ENCODE assay signal across 34 cellular contexts in the genomic region with DNA sequence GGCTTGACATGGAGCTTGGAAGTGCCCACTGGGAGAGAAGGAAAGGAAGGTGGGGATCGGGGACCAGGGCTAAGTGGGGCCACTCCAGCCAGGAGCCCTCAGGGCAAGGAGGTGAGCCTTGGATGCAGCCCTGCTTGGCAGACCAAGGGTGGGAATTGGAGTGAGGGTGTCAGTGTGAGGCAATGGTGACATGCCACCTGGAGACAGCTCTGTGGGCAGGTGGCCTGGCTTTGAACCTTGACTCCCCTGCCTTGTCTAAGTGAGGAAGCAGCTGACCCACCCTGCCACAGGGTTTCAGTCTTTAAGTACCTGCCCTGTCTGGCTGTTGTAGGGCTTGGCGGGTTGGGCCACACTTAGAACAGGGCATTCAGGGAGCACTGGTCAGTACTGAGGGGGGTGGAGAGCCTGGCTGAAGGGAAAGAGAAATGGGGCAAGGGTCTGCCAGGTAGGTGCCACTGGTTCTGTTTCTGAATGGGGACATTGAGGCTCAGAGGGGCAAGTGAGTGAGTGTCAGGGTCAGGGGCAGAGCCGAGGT. TPM values are rescaled to one million over a fixed set of nuclear protein-coding genes. Genes with fewer than 3 reads are reported as not detected.
"Had no signal": no experiment of that assay in that cellular context is flagged by ENCODE, and none has a peak within 500 bp of the region (broad histone marks: within the 10 kb centered on the region; RNA-seq: fewer than 3 reads in every experiment).

No MANE protein-coding gene starts in this region.

- H3K9me3 ChIP-seq: adrenal gland, ascending aorta, mucosa of descending colon, neutrophil, ovary, prostate gland, thyroid gland, vagina had no signal

- H3K9me3 Mint-ChIP-seq: activated CD4-positive, alpha-beta memory T cell treated with anti-CD3 and anti-CD28 coated beads for 36 hours; activated T-helper 17 cell treated with anti-CD3 and anti-CD28 coated beads, Interleukin-2, amount 50 U/mL, for 72 hours; T-helper 1 cell treated with Interleukin-12 subunit alpha and Interleukin-12 subunit beta and Interleukin-4 antibody, amounts not matched to agents 30 μg/mL and 1 μg/mL, for 36 hours had no signal

- H3K27ac Mint-ChIP-seq: activated CD4-positive, alpha-beta memory T cell treated with anti-CD3 and anti-CD28 coated beads for 36 hours; activated CD4-positive, alpha-beta T cell treated with anti-CD3 and anti-CD28 coated beads, Interleukin-2, amount 10 ng/mL, durations not matched to agents 24 days and 14 days; activated naive CD8-positive, alpha-beta T cell treated with anti-CD3 and anti-CD28 coated beads for 36 hours; activated T-helper 17 cell treated with anti-CD3 and anti-CD28 coated beads, Interleukin-2, amount 50 U/mL, for 72 hours; brain; nephron progenitor cell; T-helper 1 cell treated with Interleukin-12 subunit alpha and Interleukin-12 subunit beta and Interleukin-4 antibody, amounts not matched to agents 30 μg/mL and 1 μg/mL, for 36 hours had no signal

- H3K4me1 ChIP-seq: adrenal gland, foreskin keratinocyte, prostate gland had no signal

- H3K27me3 ChIP-seq: ascending aorta, ovary, thyroid gland had no signal

- H3K4me1 Mint-ChIP-seq: activated T-helper 17 cell treated with anti-CD3 and anti-CD28 coated beads, Interleukin-2, amount 50 U/mL, for 72 hours; nephron progenitor cell had no signal

- DNase-seq: activated CD4-positive, alpha-beta memory T cell treated with anti-CD3 and anti-CD28 coated beads for 36 hours; activated CD4-positive, alpha-beta T cell treated with anti-CD3 and anti-CD28 coated beads, Interleukin-2, amount 10 ng/mL, durations not matched to agents 24 days and 14 days; activated naive CD4-positive, alpha-beta T cell; activated naive CD8-positive, alpha-beta T cell treated with anti-CD3 and anti-CD28 coated beads for 36 hours; activated T-cell treated with anti-CD3 and anti-CD28 coated beads, Interleukin-2, amount 50 U/mL, for 4 hours; foreskin keratinocyte; nephron progenitor cell; ovary; retina; stimulated activated CD4-positive, alpha-beta T cell treated with anti-CD3 and anti-CD28 coated beads, Interleukin-15, amount 100 ng/mL, for 24 hours; stimulated activated CD4-positive, alpha-beta T cell treated with anti-CD3 and anti-CD28 coated beads, Interleukin-2, amount 100 ng/mL, for 24 hours; stimulated activated naive B cell treated with anti-CD40 and anti-IgM and Interleukin-4, amounts not matched to agents 10 μg/mL and 1 μg/mL and 100 μg/mL, for 72 hours; stomach; SW 1271; T1000; thyroid gland; upper lobe of left lung; WERI-Rb-1 had no signal

- H3K27ac ChIP-seq: adrenal gland, ascending aorta, cardiac muscle cell, foreskin keratinocyte, neutrophil, ovary, prostate gland, stomach, thyroid gland, vagina, WERI-Rb-1 had no signal

- ATAC-seq: activated CD4-positive, CD25-positive, alpha-beta regulatory T cell treated with anti-CD3 and anti-CD28 coated beads, Interleukin-2, amount 50 U/mL, for 24 hours; activated T-cell treated with anti-CD3 and anti-CD28 coated beads, Interleukin-2, amount 50 U/mL, for 4 hours; foreskin keratinocyte; left lung; mucosa of descending colon; stimulated activated naive B cell treated with anti-CD40 and anti-IgM and Interleukin-4, amounts not matched to agents 10 μg/mL and 1 μg/mL and 100 μg/mL, for 72 hours had no signal

- H3K36me3 ChIP-seq: adrenal gland, ascending aorta, cardiac muscle cell, left lung, neutrophil, ovary, prostate gland, stomach, thyroid gland, vagina, WERI-Rb-1 had no signal

- H3K4me2 ChIP-seq: smooth muscle cell had no signal

- H3K36me3 Mint-ChIP-seq: activated CD4-positive, alpha-beta memory T cell treated with anti-CD3 and anti-CD28 coated beads for 36 hours; activated naive CD8-positive, alpha-beta T cell treated with anti-CD3 and anti-CD28 coated beads for 36 hours; brain; stimulated activated naive B cell treated with anti-CD40 and anti-IgM and Interleukin-4, amounts not matched to agents 10 μg/mL and 1 μg/mL and 100 μg/mL, for 72 hours had no signal

- H3K4me3 Mint-ChIP-seq: activated CD4-positive, alpha-beta memory T cell treated with anti-CD3 and anti-CD28 coated beads for 36 hours; activated CD4-positive, alpha-beta T cell treated with anti-CD3 and anti-CD28 coated beads, Interleukin-2, amount 10 ng/mL, durations not matched to agents 24 days and 14 days; activated naive CD8-positive, alpha-beta T cell treated with anti-CD3 and anti-CD28 coated beads for 36 hours; activated T-cell treated with anti-CD3 and anti-CD28 coated beads, Interleukin-2, amount 50 U/mL, for 4 hours; activated T-helper 17 cell treated with anti-CD3 and anti-CD28 coated beads, Interleukin-2, amount 50 U/mL, for 72 hours; brain; nephron progenitor cell; stimulated activated naive B cell treated with anti-CD40 and anti-IgM and Interleukin-4, amounts not matched to agents 10 μg/mL and 1 μg/mL and 100 μg/mL, for 72 hours; T-helper 1 cell treated with Interleukin-12 subunit alpha and Interleukin-12 subunit beta and Interleukin-4 antibody, amounts not matched to agents 30 μg/mL and 1 μg/mL, for 36 hours had no signal

- H3K4me3 ChIP-seq: adrenal gland, ascending aorta, cardiac muscle cell, esophagus muscularis mucosa, left lung, mucosa of descending colon, ovary, prostate gland, smooth muscle cell, stomach, thyroid gland, upper lobe of left lung, vagina had no signal

RNA-seq across cellular contexts. Expression of gene RAMP3, which starts 4.8 kb away (rescaled TPM):
- total RNA-seq: activated CD4-positive, alpha-beta memory T cell treated with anti-CD3 and anti-CD28 coated beads for 36 hours; activated CD4-positive, alpha-beta T cell treated with anti-CD3 and anti-CD28 coated beads, Interleukin-2, amount 10 ng/mL, durations not matched to agents 24 days and 14 days; activated naive CD8-positive, alpha-beta T cell treated with anti-CD3 and anti-CD28 coated beads for 36 hours; activated T-cell treated with anti-CD3 and anti-CD28 coated beads, Interleukin-2, amount 50 U/mL, for 4 hours; activated T-helper 17 cell treated with anti-CD3 and anti-CD28 coated beads, Interleukin-2, amount 50 U/mL, for 72 hours; cardiac muscle cell; foreskin keratinocyte; glomerular endothelial cell; myocyte; smooth muscle cell had no signal
- polyA plus RNA-seq: cardiac muscle cell, foreskin keratinocyte, smooth muscle cell had no signal
